ENCODE assay signal across 17 cellular contexts in the genomic region with DNA sequence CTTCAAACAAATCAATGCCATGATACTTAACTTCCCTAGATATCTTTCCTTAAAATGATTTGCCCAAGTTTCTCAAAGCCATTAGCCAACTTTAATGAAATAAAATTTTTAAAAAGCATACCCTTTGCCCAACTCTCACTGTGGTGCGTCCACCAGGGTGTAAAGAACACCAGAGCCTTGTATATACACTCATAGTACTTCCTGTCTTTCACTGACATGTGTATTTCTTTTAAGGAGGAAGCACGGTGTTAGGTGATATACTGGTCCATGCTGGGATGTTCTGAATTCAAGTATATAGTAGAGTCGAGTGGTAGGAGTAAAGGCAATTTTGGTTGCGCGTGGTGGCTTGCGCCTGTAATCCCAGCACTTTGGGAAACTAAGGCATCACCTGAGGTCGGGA.
"Had no signal": no experiment of that assay in that cellular context is flagged by ENCODE, and none has a peak within 500 bp of the region (broad histone marks: within the 10 kb centered on the region; RNA-seq: fewer than 3 reads in every experiment).

No MANE protein-coding gene starts in this region.

- H3K36me3 Mint-ChIP-seq: naive B cell had no signal

- H3K27me3 ChIP-seq: stomach, upper lobe of left lung had no signal

- DNase-seq: activated CD4-positive, alpha-beta T cell treated with anti-CD3 and anti-CD28 coated beads for 36 hours; activated CD4-positive, alpha-beta T cell treated with anti-CD3 and anti-CD28 coated beads, Interleukin-2, amount 50 U/mL, for 48 hours; activated gamma-delta T cell; effector CD8-positive, alpha-beta T cell; foreskin fibroblast; mesenchymal stem cell; mucosa of descending colon; naive B cell; stimulated activated CD4-positive, alpha-beta T cell treated with anti-CD3 and anti-CD28 coated beads, Interleukin-4, amount 100 ng/mL, for 24 hours; stomach; upper lobe of left lung had no signal

- H3K4me3 Mint-ChIP-seq: activated CD4-positive, alpha-beta T cell treated with anti-CD3 and anti-CD28 coated beads for 36 hours; dendritic cell treated with granulocyte-macrophage colony-stimulating factor and Interleukin-4, amounts not matched to agents 40 ng/mL and 50 ng/mL, for 4 days; stimulated activated effector memory CD8-positive, alpha-beta T cell treated with anti-CD3 and anti-CD28 coated beads, Interleukin-12 subunit alpha, Interleukin-12 subunit beta, amount 100 ng/mL, for 72 hours; WTC11 had no signal

- H3K27me3 Mint-ChIP-seq: activated CD4-positive, alpha-beta T cell treated with anti-CD3 and anti-CD28 coated beads for 36 hours; activated naive CD4-positive, alpha-beta T cell treated with anti-CD3 and anti-CD28 coated beads, Interleukin-2, amount 50 U/mL, for 24 hours; dendritic cell treated with granulocyte-macrophage colony-stimulating factor and Interleukin-4, amounts not matched to agents 40 ng/mL and 50 ng/mL, for 4 days; naive B cell had no signal

- H3K4me3 ChIP-seq: mucosa of descending colon, smooth muscle cell, stomach, upper lobe of left lung had no signal

- H3K27ac ChIP-seq: upper lobe of left lung had no signal

- H3K36me3 ChIP-seq: stomach, upper lobe of left lung had no signal

- H3K4me1 Mint-ChIP-seq: WTC11 had no signal

- H3K4me2 ChIP-seq: smooth muscle cell had no signal

- H3K9me3 Mint-ChIP-seq: activated naive CD4-positive, alpha-beta T cell treated with anti-CD3 and anti-CD28 coated beads, Interleukin-2, amount 50 U/mL, for 24 hours; dendritic cell treated with granulocyte-macrophage colony-stimulating factor and Interleukin-4, amounts not matched to agents 40 ng/mL and 50 ng/mL, for 4 days; naive B cell; stimulated activated effector memory CD8-positive, alpha-beta T cell treated with anti-CD3 and anti-CD28 coated beads, Interleukin-12 subunit alpha, Interleukin-12 subunit beta, amount 100 ng/mL, for 72 hours had no signal

- ATAC-seq: activated CD4-positive, alpha-beta T cell treated with anti-CD3 and anti-CD28 coated beads for 36 hours; mucosa of descending colon; sciatic nerve; WTC11 had no signal

- H3K27ac Mint-ChIP-seq: dendritic cell treated with granulocyte-macrophage colony-stimulating factor and Interleukin-4, amounts not matched to agents 40 ng/mL and 50 ng/mL, for 4 days; naive B cell; stimulated activated effector memory CD8-positive, alpha-beta T cell treated with anti-CD3 and anti-CD28 coated beads, Interleukin-12 subunit alpha, Interleukin-12 subunit beta, amount 100 ng/mL, for 72 hours; WTC11 had no signal

- H3K9me3 ChIP-seq: mucosa of descending colon, stomach, upper lobe of left lung had no signal
